In the genomic region with DNA sequence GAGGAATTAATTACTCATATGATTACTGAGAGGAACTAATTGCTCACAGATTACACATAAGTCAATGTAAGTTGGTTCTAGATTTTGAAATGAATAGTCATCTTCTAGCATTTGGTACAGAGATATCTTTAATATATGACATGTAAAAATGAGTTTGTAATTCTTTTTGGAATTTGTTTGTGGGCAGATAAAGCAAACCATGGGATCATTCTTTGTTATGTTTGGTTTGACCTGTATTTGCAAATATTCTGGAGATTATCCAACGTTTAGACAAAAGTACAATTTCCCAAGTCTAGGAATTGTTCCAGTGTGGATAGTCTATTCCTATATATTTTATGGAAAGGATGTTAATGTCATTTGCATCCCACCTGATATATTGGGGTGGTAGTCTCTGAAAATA, we compare ENCODE assay signal across 17 cellular contexts.
DNase-seq lines count a peak whose midpoint lies in the region; ATAC-seq and TF ChIP-seq lines count a peak whose summit lies in the region.
"Had no signal": no experiment of that assay in that cellular context is flagged by ENCODE, and none has a peak within 500 bp of the region (broad histone marks: within the 10 kb centered on the region; RNA-seq: fewer than 3 reads in every experiment).

No MANE protein-coding gene starts in this region.

- no peak overlapping the region for H3K4me3 Mint-ChIP-seq in activated CD8-positive, alpha-beta memory T cell treated with anti-CD3 and anti-CD28 coated beads, Interleukin-2, amount 10 ng/mL, durations not matched to agents 7 days and 5 days
- H3K4me3 Mint-ChIP-seq: B cell; CD8-positive, alpha-beta memory T cell; IgD-negative memory B cell had no signal

- no peak overlapping the region for H3K4me3 ChIP-seq in astrocyte of the cerebellum (ENCODE audit: low read depth, low read length)
- H3K4me3 ChIP-seq in fibroblast of the aortic adventitia (ENCODE audit: low read depth, low read length), result no peak overlapping the region
- H3K4me3 ChIP-seq: BLaER1 treated with 17β-estradiol and CSF1 and Interleukin-3, amounts not matched to agents 10 nM and 100 nM had no signal

- H3K9me3 Mint-ChIP-seq in activated CD8-positive, alpha-beta memory T cell treated with anti-CD3 and anti-CD28 coated beads, Interleukin-2, amount 10 ng/mL, durations not matched to agents 7 days and 5 days (ENCODE audit: low read depth), result no peaks in the 10 kb centered on the region
- H3K9me3 Mint-ChIP-seq: CD8-positive, alpha-beta memory T cell had no signal

- TF ChIP-seq CTCF in astrocyte of the cerebellum (IDR thresholded peaks at IDR 0.05; ENCODE audit: low read depth, low read length, missing control alignments), result no peak
- no peak for TF ChIP-seq CTCF in fibroblast of the aortic adventitia (IDR thresholded peaks at IDR 0.05; ENCODE audit: insufficient read depth, low read length)

- peak; percentile 54 for DNase-seq in HCEC 1CT
- peak; percentile 20 for DNase-seq in astrocyte of the cerebellum (ENCODE audit: low read depth)
- DNase-seq in fibroblast of the aortic adventitia (ENCODE audit: low read depth), result peak; percentile 0
- no peak for DNase-seq in cerebellum (ENCODE audit: low spot score)
- no peak for DNase-seq in activated CD8-positive, alpha-beta memory T cell treated with anti-CD3 and anti-CD28 coated beads, Interleukin-2, amount 10 ng/mL, durations not matched to agents 7 days and 5 days
- DNase-seq: CD8-positive, alpha-beta memory T cell; COR-L47; DMS 273 treated with DMSO at 0.1 percent for 48 hours; DMS53; DND-41; GOT3; H7 had no signal

- no peak for ATAC-seq in HG03432 (IDR thresholded peaks at IDR 0.05; ENCODE audit: unreplicated experiment)
- ATAC-seq in activated CD8-positive, alpha-beta memory T cell treated with anti-CD3 and anti-CD28 coated beads, Interleukin-2, amount 10 ng/mL, durations not matched to agents 7 days and 5 days, result no peak
- ATAC-seq: HepG2 had no signal

- no peak overlapping the region for H3K27ac Mint-ChIP-seq in activated CD8-positive, alpha-beta memory T cell treated with anti-CD3 and anti-CD28 coated beads, Interleukin-2, amount 10 ng/mL, durations not matched to agents 7 days and 5 days
- H3K27ac Mint-ChIP-seq: B cell; CD8-positive, alpha-beta memory T cell; IgD-negative memory B cell had no signal

- in situ Hi-C loops in astrocyte of the cerebellum (cut with HindIII; ENCODE audit: low sequenced_read_pairs), result no loop called here

- H3K4me1 Mint-ChIP-seq in activated CD8-positive, alpha-beta memory T cell treated with anti-CD3 and anti-CD28 coated beads, Interleukin-2, amount 10 ng/mL, durations not matched to agents 7 days and 5 days, result no peaks in the 10 kb centered on the region
- H3K4me1 Mint-ChIP-seq: B cell; CD8-positive, alpha-beta memory T cell had no signal

- CTCF ChIA-PET in activated CD8-positive, alpha-beta memory T cell treated with anti-CD3 and anti-CD28 coated beads, Interleukin-2, amount 10 ng/mL, durations not matched to agents 7 days and 5 days (lab: Charles Lee), result no interaction called here

- no peaks in the 10 kb centered on the region for H3K27me3 Mint-ChIP-seq in activated CD8-positive, alpha-beta memory T cell treated with anti-CD3 and anti-CD28 coated beads, Interleukin-2, amount 10 ng/mL, durations not matched to agents 7 days and 5 days
- H3K27me3 Mint-ChIP-seq: CD8-positive, alpha-beta memory T cell; IgD-negative memory B cell had no signal

- no peaks in the 10 kb centered on the region for H3K36me3 Mint-ChIP-seq in activated CD8-positive, alpha-beta memory T cell treated with anti-CD3 and anti-CD28 coated beads, Interleukin-2, amount 10 ng/mL, durations not matched to agents 7 days and 5 days
- H3K36me3 Mint-ChIP-seq: CD8-positive, alpha-beta memory T cell; IgD-negative memory B cell had no signal

Comparison
In these comparisons a context has a peak if more than half of its experiments do, and no peak if none do; other contexts are left out.
1. DNase-seq: peak in HCEC 1CT (single experiment), astrocyte of the cerebellum (single experiment) and fibroblast of the aortic adventitia (single experiment); none in cerebellum (single experiment) and activated CD8-positive, alpha-beta memory T cell treated with anti-CD3 and anti-CD28 coated beads, Interleukin-2, amount 10 ng/mL, durations not matched to agents 7 days and 5 days (single experiment).